Comparison of ENCODE assay signal across 12 cellular contexts in genomic region chr17:33779399-33779697, GRCh38.
DNase-seq lines count a peak whose midpoint lies in the region; ATAC-seq, FAIRE-seq and TF ChIP-seq lines count a peak whose summit lies in the region.
"Had no signal": no experiment of that assay in that cellular context is flagged by ENCODE, and none has a peak within 500 bp of the region (broad histone marks: within the 10 kb centered on the region; RNA-seq: fewer than 3 reads in every experiment).

No MANE protein-coding gene starts in this region.

- H3K4me2 ChIP-seq in PC-3 (ENCODE audit: low read length) = no peak overlapping the region
- no peak overlapping the region for H3K4me2 ChIP-seq in osteoblast (ENCODE audit: insufficient read depth, low read length)

- intact Hi-C loops in CD14-positive monocyte (cut with micrococcal nuclease) (loop anchor here in 1 of 2 donors (10.0 kb wide), 1 partner anchor 385 kb away; no protein-coding TSS in a partner anchor), PC-3 (cut with micrococcal nuclease) (loop anchor here (5.0 kb wide), 1 partner anchor 368 kb away; no protein-coding TSS in a partner anchor), left lung (cut with DNase I) (no loop called here)

- no peak overlapping the region for H3K27ac ChIP-seq in PC-3 (ENCODE audit: low read length)
- H3K27ac ChIP-seq in left lung = no peak overlapping the region
- no peak overlapping the region for H3K27ac ChIP-seq in osteoblast (ENCODE audit: low read depth, low read length)
- H3K27ac ChIP-seq: SJSA1 had no signal

- no peaks in the 10 kb centered on the region for H3K36me3 Mint-ChIP-seq in CD14-positive monocyte
- H3K36me3 Mint-ChIP-seq: CD4-positive, CD25-positive, alpha-beta regulatory T cell had no signal

- no peak for FAIRE-seq in D721Med (lab: Jason Lieb, UNC)

- H3K9me3 Mint-ChIP-seq in CD14-positive monocyte = no peaks in the 10 kb centered on the region
- H3K9me3 Mint-ChIP-seq: CD4-positive, CD25-positive, alpha-beta regulatory T cell had no signal

- H4K20me1 ChIP-seq in PC-3 (ENCODE audit: low read length) = no peaks in the 10 kb centered on the region
- no peaks in the 10 kb centered on the region for H4K20me1 ChIP-seq in osteoblast (ENCODE audit: insufficient read depth, low read length)

- CTCF ChIA-PET in PC-3 (lab: Charles Lee) = no interaction called here

- H3K4me1 ChIP-seq in PC-3 (ENCODE audit: insufficient read depth, low read length) (no peaks in the 10 kb centered on the region), left lung (no peaks in the 10 kb centered on the region), osteoblast (ENCODE audit: insufficient read depth, low read length) (no peaks in the 10 kb centered on the region)
- H3K4me1 ChIP-seq: SJSA1 had no signal

- H3K27me3 ChIP-seq in PC-3 (ENCODE audit: low read length) = no peaks in the 10 kb centered on the region
- H3K27me3 ChIP-seq in left lung = peaks cover 0 to 11% of the 10 kb centered on the region in 2 donors
- no peaks in the 10 kb centered on the region for H3K27me3 ChIP-seq in osteoblast (ENCODE audit: insufficient read depth, low read length)

- H3K9me2 ChIP-seq in PC-3 (replicated peaks; ENCODE audit: low read length) = no peaks in the 10 kb centered on the region

- no peak overlapping the region for H3K4me3 Mint-ChIP-seq in CD14-positive monocyte
- H3K4me3 Mint-ChIP-seq: CD4-positive, CD25-positive, alpha-beta regulatory T cell had no signal

- TF ChIP-seq CTCF in CD14-positive monocyte (IDR thresholded peaks at IDR 0.05) (peak; percentile 74), PC-3 (conservative IDR thresholded peaks at IDR 0.05; ENCODE audit: low read depth, low read length) (peak; percentile 19; the same call in 1 of the 2 replicates), left lung (IDR thresholded peaks at IDR 0.05) (no peak), osteoblast (IDR thresholded peaks at IDR 0.05; ENCODE audit: extremely low read depth, low read depth, low read length) (peak; percentile 3), D721Med (IDR thresholded peaks at IDR 0.05; ENCODE audit: insufficient read depth, missing control alignments) (no peak)

- DNase-seq in CD14-positive monocyte (ENCODE audit: low spot score) (no peak), PC-3 (no peak), left lung (no peak), osteoblast (ENCODE audit: insufficient read length, low spot score, missing footprints) (no peak), NCI-H1105 treated with DMSO at 0.1 percent for 48 hours (lab: John Stamatoyannopoulos, UW) (no peak), D721Med (ENCODE audit: insufficient read length, low spot score) (no peak)
- DNase-seq in central memory CD4-positive, alpha-beta T cell = no peak
- DNase-seq: GOT3, NCI-H187 had no signal

- H3K36me3 ChIP-seq in PC-3 (ENCODE audit: low read depth, low read length) (no peaks in the 10 kb centered on the region), left lung (no peaks in the 10 kb centered on the region), osteoblast (ENCODE audit: insufficient read depth, low read length) (no peaks in the 10 kb centered on the region)
- H3K36me3 ChIP-seq: SJSA1 had no signal

- ATAC-seq in PC-3 = no peak
- ATAC-seq in left lung = peak; percentile 36
- ATAC-seq in GM21786 (IDR thresholded peaks at IDR 0.05; ENCODE audit: unreplicated experiment) = no peak

- H3K4me1 Mint-ChIP-seq in CD14-positive monocyte = peaks cover 2% of the 10 kb centered on the region

- peaks cover 2 to 18% (median 11%) of the 10 kb centered on the region in 3 donors for H3K27me3 Mint-ChIP-seq in CD14-positive monocyte (ENCODE audit: low read depth in 3 of 3)

- no peak overlapping the region for H3K9ac ChIP-seq in PC-3 (ENCODE audit: low read length)

- H3F3A ChIP-seq in PC-3 (ENCODE audit: low read length, unreplicated experiment) = no peaks in the 10 kb centered on the region

- H3K27ac Mint-ChIP-seq in CD14-positive monocyte = no peak overlapping the region
- H3K27ac Mint-ChIP-seq: CD4-positive, CD25-positive, alpha-beta regulatory T cell had no signal

- H3K79me2 ChIP-seq in PC-3 (ENCODE audit: low read length) (no peaks in the 10 kb centered on the region), osteoblast (ENCODE audit: insufficient read depth, low read length) (no peaks in the 10 kb centered on the region)

- no TSS peak for BruUV-seq in PC-3 (replicated peaks; lab: Mats Ljungman, UMichigan)

- no peak overlapping the region for H3K4me3 ChIP-seq in PC-3 (ENCODE audit: low read length)
- H3K4me3 ChIP-seq in left lung = no peak overlapping the region
- H3K4me3 ChIP-seq in osteoblast (ENCODE audit: insufficient read depth, low read length) = no peak overlapping the region
- H3K4me3 ChIP-seq: SJSA1 had no signal

- no peaks in the 10 kb centered on the region for H3K9me3 ChIP-seq in PC-3 (ENCODE audit: low read length)
- no peaks in the 10 kb centered on the region for H3K9me3 ChIP-seq in left lung
- H3K9me3 ChIP-seq in osteoblast (ENCODE audit: low read depth, low read length) = no peaks in the 10 kb centered on the region
- H3K9me3 ChIP-seq: SJSA1 had no signal

- POLR2A ChIA-PET in PC-3 (lab: Charles Lee; ENCODE audit: unreplicated experiment) = no interaction called here

- H2AFZ ChIP-seq in PC-3 (ENCODE audit: low read length) = no peak overlapping the region
- H2AFZ ChIP-seq in osteoblast (ENCODE audit: low read length) = no peak overlapping the region

Comparison
In these comparisons a context has a peak if more than half of its experiments do, and no peak if none do; other contexts are left out.
1. CTCF ChIP-seq: peak in CD14-positive monocyte (single experiment), PC-3 (single experiment) and osteoblast (single experiment); none in left lung (0 of 2) and D721Med (single experiment).